ENCODE assay signal across 10 cellular contexts in the genomic region with DNA sequence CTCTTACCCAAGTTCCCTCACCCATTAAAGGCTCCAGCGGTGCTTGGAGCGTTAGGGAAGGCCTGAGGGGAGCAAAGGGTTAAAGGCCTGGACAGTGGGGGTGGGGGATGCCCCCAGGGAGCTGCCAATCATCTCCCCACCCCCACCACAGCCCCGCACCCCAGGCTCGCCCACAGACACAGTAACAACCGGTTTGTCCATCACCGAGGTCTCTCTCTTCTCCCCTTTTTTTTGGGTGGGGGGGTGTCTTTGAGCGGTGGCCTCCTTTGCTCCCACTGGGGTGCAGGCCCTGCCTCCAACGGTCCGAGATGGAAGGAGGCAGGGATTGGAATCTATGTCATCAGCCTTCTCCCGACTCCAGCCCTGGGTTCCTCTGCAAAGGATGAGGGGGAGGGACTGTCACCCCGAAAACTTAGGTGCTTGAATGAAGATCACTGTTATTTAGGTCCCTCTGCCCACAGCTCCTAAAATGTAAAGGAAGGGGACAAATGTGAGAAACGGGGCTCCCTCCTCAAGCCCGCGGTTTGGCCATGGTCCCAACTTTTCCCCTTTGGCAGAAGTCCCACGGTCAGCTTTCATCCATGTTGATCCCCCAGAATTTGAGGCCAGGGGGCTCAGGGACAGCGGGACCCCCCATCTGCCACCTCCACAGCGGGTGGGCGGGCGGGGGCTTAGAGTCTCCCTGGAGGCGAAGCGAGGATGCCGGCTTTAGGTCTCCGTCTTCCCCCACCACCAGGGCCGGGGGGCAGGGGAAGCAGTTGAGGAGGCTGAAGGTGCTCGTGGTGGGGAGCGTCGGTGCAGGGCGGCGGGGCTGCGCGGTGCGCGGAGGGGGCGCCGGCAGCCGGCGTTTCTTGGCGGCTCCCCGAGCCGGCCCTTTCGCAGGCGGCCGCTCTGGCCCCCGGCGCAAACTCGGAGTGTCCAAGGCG. TPM values are rescaled to one million over a fixed set of nuclear protein-coding genes. Genes with fewer than 3 reads are reported as not detected.
DNase-seq lines count a peak whose midpoint lies in the region; ATAC-seq, FAIRE-seq and TF ChIP-seq lines count a peak whose summit lies in the region.
"Had no signal": no experiment of that assay in that cellular context is flagged by ENCODE, and none has a peak within 500 bp of the region (broad histone marks: within the 10 kb centered on the region; RNA-seq: fewer than 3 reads in every experiment).

No MANE protein-coding gene starts in this region.

- TF ChIP-seq CTCF in WTC11 (IDR thresholded peaks at IDR 0.05): no peak
- no peak for TF ChIP-seq CTCF in osteocyte (IDR thresholded peaks at IDR 0.05)

- H3K4me1 Mint-ChIP-seq in WTC11 (peaks cover 52% of the 10 kb centered on the region), osteocyte (ENCODE audit: unreplicated experiment) (peaks cover 14% of the 10 kb centered on the region)
- peaks cover 43% of the 10 kb centered on the region for H3K4me1 Mint-ChIP-seq in stimulated activated memory B cell treated with anti-CD40 and anti-IgM and Interleukin-4, amounts not matched to agents 10 μg/mL and 1 μg/mL and 100 μg/mL, for 72 hours

- CTCF ChIA-PET in WTC11 (lab: Charles Lee): interaction anchor here (0.5 to 28.2 kb wide), 11 partner anchors 10 to 232 kb away, joined by 3 to 727 read pairs (median 4); a partner anchor contains a TSS

- POLR2A ChIA-PET in WTC11 (lab: Charles Lee): no interaction called here

- H3K36me3 ChIP-seq in iPS DF 6.9 (ENCODE audit: control insufficient read depth, insufficient read depth, low read length): no peaks in the 10 kb centered on the region
- H3K36me3 ChIP-seq: ovary had no signal

- peak overlapping the region; percentile 21; the same call in 1 of the 2 replicates for H3K4me3 ChIP-seq in iPS DF 6.9 (ENCODE audit: low read length)

- peak overlapping the region; percentile 77 for H3K4me3 Mint-ChIP-seq in WTC11
- H3K4me3 Mint-ChIP-seq in stimulated activated memory B cell treated with anti-CD40 and anti-IgM and Interleukin-4, amounts not matched to agents 10 μg/mL and 1 μg/mL and 100 μg/mL, for 72 hours: peak overlapping the region; percentile 42
- no peak overlapping the region for H3K4me3 Mint-ChIP-seq in osteocyte (ENCODE audit: unreplicated experiment)

- DNase-seq in NCI-H82 (lab: John Stamatoyannopoulos, UW): peak; percentile 39
- DNase-seq in NCI-H82 treated with DMSO at 0.1 percent for 48 hours (lab: John Stamatoyannopoulos, UW; ENCODE audit: unreplicated experiment): no peak
- DNase-seq in WTC11 (ENCODE audit: low spot score): no peak
- no peak for DNase-seq in iPS DF 6.9 (ENCODE audit: low read depth, low spot score)
- DNase-seq in osteocyte (ENCODE audit: extremely low spot score, unreplicated experiment): no peak
- DNase-seq in frontal cortex (ENCODE audit: low spot score in 2 of 2): no peak
- no peak for DNase-seq in activated effector memory CD4-positive, alpha-beta T cell treated with anti-CD3 and anti-CD28 coated beads, Interleukin-2, amount 50 U/mL, for 16 hours
- DNase-seq: NCI-H187 had no signal

- FAIRE-seq in frontal cortex (lab: Jason Lieb, UNC): no peak

- H3K9me3 Mint-ChIP-seq in WTC11: no peaks in the 10 kb centered on the region
- H3K9me3 Mint-ChIP-seq in stimulated activated memory B cell treated with anti-CD40 and anti-IgM and Interleukin-4, amounts not matched to agents 10 μg/mL and 1 μg/mL and 100 μg/mL, for 72 hours: no peaks in the 10 kb centered on the region
- no peaks in the 10 kb centered on the region for H3K9me3 Mint-ChIP-seq in osteocyte (ENCODE audit: unreplicated experiment)

- peaks cover 8% of the 10 kb centered on the region for H3K4me1 ChIP-seq in iPS DF 6.9 (ENCODE audit: control insufficient read depth, insufficient read depth, low read length)

- H3K9me3 ChIP-seq in iPS DF 6.9 (ENCODE audit: control insufficient read depth, insufficient read depth, low read length): no peaks in the 10 kb centered on the region
- H3K9me3 ChIP-seq: ovary had no signal

- no peak for ATAC-seq in WTC11
- no peak for ATAC-seq in stimulated activated memory B cell treated with anti-CD40 and anti-IgM and Interleukin-4, amounts not matched to agents 10 μg/mL and 1 μg/mL and 100 μg/mL, for 72 hours

- no CpG with 5 or more reads among the region's 47 CpGs for WGBS in iPS DF 6.9 (ENCODE audit: insufficient coverage, insufficient read length)

- H3K27me3 Mint-ChIP-seq in WTC11 (ENCODE audit: low read depth): peaks cover 91% of the 10 kb centered on the region
- H3K27me3 Mint-ChIP-seq in stimulated activated memory B cell treated with anti-CD40 and anti-IgM and Interleukin-4, amounts not matched to agents 10 μg/mL and 1 μg/mL and 100 μg/mL, for 72 hours: peaks cover 49% of the 10 kb centered on the region
- peaks cover 52% of the 10 kb centered on the region for H3K27me3 Mint-ChIP-seq in osteocyte (ENCODE audit: unreplicated experiment)

- peaks cover 59% of the 10 kb centered on the region for H3K27me3 ChIP-seq in iPS DF 6.9 (ENCODE audit: control insufficient read depth, insufficient read depth, low read length)
- H3K27me3 ChIP-seq: ovary had no signal

- H3K36me3 Mint-ChIP-seq in WTC11 (no peaks in the 10 kb centered on the region), osteocyte (ENCODE audit: unreplicated experiment) (no peaks in the 10 kb centered on the region)
- H3K36me3 Mint-ChIP-seq in stimulated activated memory B cell treated with anti-CD40 and anti-IgM and Interleukin-4, amounts not matched to agents 10 μg/mL and 1 μg/mL and 100 μg/mL, for 72 hours: no peaks in the 10 kb centered on the region

- no peak overlapping the region for H3K27ac ChIP-seq in iPS DF 6.9 (ENCODE audit: low read length)
- H3K27ac ChIP-seq: ovary had no signal

- 0 out of 2 replicates have a peak overlapping the region, but pooled peaks have one; percentile 23 for H3K27ac Mint-ChIP-seq in WTC11
- H3K27ac Mint-ChIP-seq in stimulated activated memory B cell treated with anti-CD40 and anti-IgM and Interleukin-4, amounts not matched to agents 10 μg/mL and 1 μg/mL and 100 μg/mL, for 72 hours: no peak overlapping the region
- no peak overlapping the region for H3K27ac Mint-ChIP-seq in osteocyte (ENCODE audit: unreplicated experiment)

TF ChIP-seq in WTC11, 78 proteins besides CTCF, POLR2A, EP300 and RAD21:
- TF ChIP-seq, protein P1, sequence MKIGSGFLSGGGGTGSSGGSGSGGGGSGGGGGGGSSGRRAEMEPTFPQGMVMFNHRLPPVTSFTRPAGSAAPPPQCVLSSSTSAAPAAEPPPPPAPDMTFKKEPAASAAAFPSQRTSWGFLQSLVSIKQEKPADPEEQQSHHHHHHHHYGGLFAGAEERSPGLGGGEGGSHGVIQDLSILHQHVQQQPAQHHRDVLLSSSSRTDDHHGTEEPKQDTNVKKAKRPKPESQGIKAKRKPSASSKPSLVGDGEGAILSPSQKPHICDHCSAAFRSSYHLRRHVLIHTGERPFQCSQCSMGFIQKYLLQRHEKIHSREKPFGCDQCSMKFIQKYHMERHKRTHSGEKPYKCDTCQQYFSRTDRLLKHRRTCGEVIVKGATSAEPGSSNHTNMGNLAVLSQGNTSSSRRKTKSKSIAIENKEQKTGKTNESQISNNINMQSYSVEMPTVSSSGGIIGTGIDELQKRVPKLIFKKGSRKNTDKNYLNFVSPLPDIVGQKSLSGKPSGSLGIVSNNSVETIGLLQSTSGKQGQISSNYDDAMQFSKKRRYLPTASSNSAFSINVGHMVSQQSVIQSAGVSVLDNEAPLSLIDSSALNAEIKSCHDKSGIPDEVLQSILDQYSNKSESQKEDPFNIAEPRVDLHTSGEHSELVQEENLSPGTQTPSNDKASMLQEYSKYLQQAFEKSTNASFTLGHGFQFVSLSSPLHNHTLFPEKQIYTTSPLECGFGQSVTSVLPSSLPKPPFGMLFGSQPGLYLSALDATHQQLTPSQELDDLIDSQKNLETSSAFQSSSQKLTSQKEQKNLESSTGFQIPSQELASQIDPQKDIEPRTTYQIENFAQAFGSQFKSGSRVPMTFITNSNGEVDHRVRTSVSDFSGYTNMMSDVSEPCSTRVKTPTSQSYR (CRISPR knock-in tag; IDR thresholded peaks at IDR 0.05): 0 out of 2 replicates have a peak, but pooled peaks have one; percentile 74
- TF ChIP-seq ZNF671 (CRISPR knock-in tag; IDR thresholded peaks at IDR 0.05): no peak
- no peak for TF ChIP-seq SMAD3 (CRISPR knock-in tag; IDR thresholded peaks at IDR 0.05; ENCODE audit: borderline replicate concordance)
- no peak for TF ChIP-seq EMX1 (CRISPR knock-in tag; IDR thresholded peaks at IDR 0.05)

RNA-seq across cellular contexts. Expression of a gene that starts 1.7 kb away (rescaled TPM):
- total RNA-seq in WTC11 (2021) (8.7 to 12.3 TPM (median 9.0 TPM) in 3 replicates), osteocyte (1.0 TPM in 2 replicates), frontal cortex (0.82 TPM)

RNA-seq across cellular contexts. Expression of a gene that starts 32.0 kb away (rescaled TPM):
- total RNA-seq in WTC11 (2021): 34.4 to 48.0 TPM (median 36.6 TPM) in 3 replicates
- total RNA-seq in osteocyte: 96.1 and 107 TPM in 2 replicates
- total RNA-seq in frontal cortex: 16.3 TPM

RNA-seq across cellular contexts. Expression of a gene that starts 57.1 kb away (rescaled TPM):
- total RNA-seq in WTC11 (2021): 12.1 to 15.7 TPM (median 15.6 TPM) in 3 replicates
- total RNA-seq in osteocyte: 15.0 and 16.7 TPM in 2 replicates
- total RNA-seq in frontal cortex: 0.82 TPM
